Comparison of ENCODE assay signal across 12 cellular contexts in genomic region chr5:9774472-9775079, GRCh38.
DNase-seq lines count a peak whose midpoint lies in the region; ATAC-seq, FAIRE-seq and TF ChIP-seq lines count a peak whose summit lies in the region.
"Had no signal": no experiment of that assay in that cellular context is flagged by ENCODE, and none has a peak within 500 bp of the region (broad histone marks: within the 10 kb centered on the region; RNA-seq: fewer than 3 reads in every experiment).

No MANE protein-coding gene starts in this region.

- no peaks in the 10 kb centered on the region for H3K79me1 ChIP-seq in mesenchymal stem cell (replicated peaks; ENCODE audit: low read length, poor library complexity, severe bottlenecking)

- H3K36me3 ChIP-seq in BE2C (no peaks in the 10 kb centered on the region), mesenchymal stem cell (ENCODE audit: control insufficient read depth in 1 of 2, insufficient read depth in 2 of 2, low read depth in 1 of 2, low read length in 2 of 2) (no peaks in the 10 kb centered on the region), pancreas (no peaks in the 10 kb centered on the region), psoas muscle (ENCODE audit: insufficient read depth in 1 of 2, low read depth in 1 of 2) (no peaks in the 10 kb centered on the region)
- H3K36me3 ChIP-seq: suprapubic skin had no signal

- ATAC-seq in pancreas (no peak), psoas muscle (no peak)

- no peak overlapping the region for H3K9ac ChIP-seq in mesenchymal stem cell (ENCODE audit: low read length)

- H3K27ac ChIP-seq in mesenchymal stem cell (ENCODE audit: low read length, poor library complexity, severe bottlenecking) = no peak overlapping the region
- no peak overlapping the region for H3K27ac ChIP-seq in pancreas
- H3K27ac ChIP-seq in psoas muscle = no peak overlapping the region
- H3K27ac ChIP-seq: suprapubic skin had no signal

- peak overlapping the region; percentile 29 to 91 for H2BK12ac ChIP-seq in mesenchymal stem cell (ENCODE audit: low read length in 2 of 2)

- H2BK120ac ChIP-seq in mesenchymal stem cell (ENCODE audit: low read depth, low read length) = no peak overlapping the region

- no peak overlapping the region for H3K4me2 ChIP-seq in mesenchymal stem cell (ENCODE audit: low read length, poor library complexity, severe bottlenecking)

- in situ Hi-C loops in astrocyte of the spinal cord (cut with HindIII; ENCODE audit: low sequenced_read_pairs) = no loop called here

- no peak for FAIRE-seq in pancreas (lab: Jason Lieb, UNC)

- H2AK5ac ChIP-seq in mesenchymal stem cell (ENCODE audit: low read length, severe bottlenecking) = no peak overlapping the region

- WGBS in mesenchymal stem cell = 78% methylated on average over 3 of the region's 3 CpGs
- WGBS in pancreas, 2 donors = 52 to 57% methylated on average over 3 of the region's 3 CpGs
- 47 to 58% (median 52%) methylated on average over 3 of the region's 3 CpGs for WGBS in psoas muscle, 3 donors

- DNase-seq in BE2C (peak; percentile 27), HFF-Myc (ENCODE audit: extremely low read depth, low read depth) (no peak), astrocyte of the spinal cord (ENCODE audit: low read depth, low spot score) (peak; percentile 82), mesenchymal stem cell (peak; percentile 62), pancreas (no peak), GM03348 (ENCODE audit: low spot score) (no peak), psoas muscle (no peak)
- no peak for DNase-seq in activated T-cell treated with anti-CD3 and anti-CD28 coated beads, Interleukin-2, amount 50 U/mL, for 48 hours
- DNase-seq: activated T-cell treated with anti-CD3 and anti-CD28 coated beads, Interleukin-2, amount 50 U/mL, for 24 hours; cerebellar nuclear complex; stimulated activated CD4-positive, alpha-beta T cell treated with anti-CD3 and anti-CD28 coated beads, Interleukin-4, amount 100 ng/mL, for 1 hour had no signal

- no peak overlapping the region for H4K91ac ChIP-seq in mesenchymal stem cell (ENCODE audit: low read length)

- H3K4me3 ChIP-seq in BE2C (ENCODE audit: low read depth, low read length) = no peak overlapping the region
- no peak overlapping the region for H3K4me3 ChIP-seq in HFF-Myc (replicated peaks; ENCODE audit: low read depth, low read length)
- no peak overlapping the region for H3K4me3 ChIP-seq in astrocyte of the spinal cord (ENCODE audit: low read depth, low read length)
- H3K4me3 ChIP-seq in mesenchymal stem cell (ENCODE audit: insufficient read depth in 1 of 2, low read depth in 1 of 2, low read length in 2 of 2) = no peak overlapping the region
- H3K4me3 ChIP-seq in pancreas = no peak overlapping the region
- H3K4me3 ChIP-seq in psoas muscle = no peak overlapping the region
- H3K4me3 ChIP-seq: suprapubic skin had no signal

- H3K23ac ChIP-seq in mesenchymal stem cell (ENCODE audit: low read length in 2 of 2) = no peak overlapping the region

- H2AFZ ChIP-seq in mesenchymal stem cell (ENCODE audit: low read depth, low read length) = no peak overlapping the region

- intact Hi-C loops in pancreas (cut with DNase I) = no loop called here
- intact Hi-C loops in psoas muscle (cut with DNase I) = no loop called here

- H3K27me3 ChIP-seq in BE2C = no peaks in the 10 kb centered on the region
- no peaks in the 10 kb centered on the region for H3K27me3 ChIP-seq in mesenchymal stem cell (ENCODE audit: control insufficient read depth in 1 of 2, insufficient read depth in 1 of 2, low read length in 2 of 2)
- no peaks in the 10 kb centered on the region for H3K27me3 ChIP-seq in pancreas
- H3K27me3 ChIP-seq in psoas muscle (ENCODE audit: insufficient read depth in 3 of 3, low read length in 2 of 3) = peaks cover 0 to 3% (median 0%) of the 10 kb centered on the region in 3 donors
- H3K27me3 ChIP-seq: suprapubic skin had no signal

- H3K18ac ChIP-seq in mesenchymal stem cell (ENCODE audit: low read depth in 1 of 2, low read length in 2 of 2) = peak overlapping the region in 1 of 2 experiments; percentile 62

- H3K9me3 ChIP-seq in BE2C = no peaks in the 10 kb centered on the region
- H3K9me3 ChIP-seq in mesenchymal stem cell (ENCODE audit: control insufficient read depth, low read length) = peaks cover 11% of the 10 kb centered on the region
- H3K9me3 ChIP-seq in pancreas = no peaks in the 10 kb centered on the region
- H3K9me3 ChIP-seq in psoas muscle = no peaks in the 10 kb centered on the region
- H3K9me3 ChIP-seq: suprapubic skin had no signal

- H3K14ac ChIP-seq in mesenchymal stem cell (ENCODE audit: low read length in 2 of 2) = peak overlapping the region in 1 of 2 experiments; percentile 6

- peak overlapping the region; percentile 54 to 81 for H3K4ac ChIP-seq in mesenchymal stem cell (ENCODE audit: low read depth in 1 of 2, low read length in 2 of 2)

- H2BK15ac ChIP-seq in mesenchymal stem cell (ENCODE audit: low read depth, poor library complexity, severe bottlenecking) = no peak overlapping the region

- H3K4me1 ChIP-seq in BE2C (no peaks in the 10 kb centered on the region), mesenchymal stem cell (ENCODE audit: control insufficient read depth, insufficient read depth, low read depth, low read length) (peaks cover 5% of the 10 kb centered on the region), pancreas (no peaks in the 10 kb centered on the region), psoas muscle (no peaks in the 10 kb centered on the region)
- H3K4me1 ChIP-seq: suprapubic skin had no signal

- peak overlapping the region; percentile 27 for H4K8ac ChIP-seq in mesenchymal stem cell (ENCODE audit: low read length)

- no peak overlapping the region for H2BK5ac ChIP-seq in mesenchymal stem cell (ENCODE audit: low read depth, low read length, poor library complexity, severe bottlenecking)

- TF ChIP-seq CTCF in BE2C (IDR thresholded peaks at IDR 0.05; ENCODE audit: low read depth, low read length) (peak; percentile 42), HFF-Myc (IDR thresholded peaks at IDR 0.05; ENCODE audit: low read depth, low read length, missing control alignments) (peak; percentile 42), astrocyte of the spinal cord (IDR thresholded peaks at IDR 0.05; ENCODE audit: low read depth, low read length) (peak; percentile 44), pancreas (IDR thresholded peaks at IDR 0.05) (no peak), psoas muscle (IDR thresholded peaks at IDR 0.05) (no peak)

Comparison
In these comparisons a context has a peak if more than half of its experiments do, and no peak if none do; other contexts are left out.
1. DNase-seq: peak in BE2C (single experiment), astrocyte of the spinal cord (single experiment) and mesenchymal stem cell (single experiment); none in HFF-Myc (single experiment), pancreas (0 of 6), GM03348 (single experiment), psoas muscle (0 of 2) and activated T-cell treated with anti-CD3 and anti-CD28 coated beads, Interleukin-2, amount 50 U/mL, for 48 hours (0 of 2).
2. CTCF ChIP-seq: peak in BE2C (single experiment), HFF-Myc (single experiment) and astrocyte of the spinal cord (single experiment); none in pancreas (0 of 4) and psoas muscle (single experiment).